ENCODE assay signal across 8 cellular contexts in genomic region chr7:32495298-32496051, GRCh38. TPM values are rescaled to one million over a fixed set of nuclear protein-coding genes. Genes with fewer than 3 reads are reported as not detected.
A peak's percentile ranks its signal among the peaks of the same experiment; 100 is the strongest.
DNase-seq lines count a peak whose midpoint lies in the region; ATAC-seq and TF ChIP-seq lines count a peak whose summit lies in the region.

Gene AVL9, plus strand, starts transcription at chr7:32495489. Its CDS starts 221 bp downstream, at chr7:32495710.

- peaks cover 45% of the 10 kb centered on the region for H3K79me2 ChIP-seq in ACC112 (ENCODE audit: control insufficient read depth, insufficient read depth, low read length, unreplicated experiment)

- DNase-seq in NCI-H2196 (lab: John Stamatoyannopoulos, UW; ENCODE audit: unreplicated experiment) (peak; percentile 96), T47D (ENCODE audit: low read depth in 1 of 2, low spot score in 1 of 2) (peak; percentile 91 to 98)

- no peaks in the 10 kb centered on the region for H3K36me3 ChIP-seq in ACC112 (ENCODE audit: insufficient read depth, low read length)
- no peaks in the 10 kb centered on the region for H3K36me3 ChIP-seq in skeletal muscle tissue (ENCODE audit: control insufficient read depth in 3 of 3, insufficient read depth in 3 of 3, low read length in 3 of 3)

- H3K4me1 ChIP-seq in ACC112 (ENCODE audit: control insufficient read depth, insufficient read depth, low read length, unreplicated experiment) (peaks cover 6% of the 10 kb centered on the region), skeletal muscle tissue (ENCODE audit: control insufficient read depth in 3 of 3, insufficient read depth in 3 of 3, low read length in 3 of 3) (peaks cover 13 to 18% (median 14%) of the 10 kb centered on the region in 3 donors)

- no peak for TF ChIP-seq CTCF in VCaP (conservative IDR thresholded peaks at IDR 0.05)

- H3K9ac ChIP-seq in skeletal muscle tissue (ENCODE audit: low read depth in 1 of 3, low read length in 3 of 3) = peak within 1 kb of the TSS; percentile 94 to 95 (median 95)

- H3K27me3 ChIP-seq in ACC112 (ENCODE audit: insufficient read depth, low read length) (no peaks in the 10 kb centered on the region), skeletal muscle tissue (ENCODE audit: control insufficient read depth in 3 of 3, insufficient read depth in 3 of 3, low read length in 3 of 3) (no peaks in the 10 kb centered on the region)

- H3K27ac ChIP-seq in ACC112 (ENCODE audit: low read depth, low read length) = peak within 1 kb of the TSS; percentile 82
- H3K27ac ChIP-seq in VCaP = peak within 1 kb of the TSS; percentile 90
- H3K27ac ChIP-seq in skeletal muscle tissue (ENCODE audit: low read depth, low read length) = peak within 1 kb of the TSS; percentile 92

- ATAC-seq in GM18873 (IDR thresholded peaks at IDR 0.05; ENCODE audit: low FRiP score, unreplicated experiment) = peak; percentile 79
- ATAC-seq in HG03135 (IDR thresholded peaks at IDR 0.05; ENCODE audit: unreplicated experiment) = peak; percentile 98

- in situ Hi-C loops in T47D (cut with HindIII; ENCODE audit: low pct_unique_long_range_greater_than_20kb, low sequenced_read_pairs) = no loop called here

- H2AFZ ChIP-seq in ACC112 (ENCODE audit: low read length, unreplicated experiment) = peak within 1 kb of the TSS; percentile 86

- peak within 1 kb of the TSS; percentile 90 for H3K4me3 ChIP-seq in ACC112 (ENCODE audit: low read depth, low read length)
- H3K4me3 ChIP-seq in iPS-18c (ENCODE audit: insufficient read depth, low read depth, low read length) = peak within 1 kb of the TSS; percentile 94
- peak within 1 kb of the TSS; percentile 84 to 96 (median 91) for H3K4me3 ChIP-seq in skeletal muscle tissue (ENCODE audit: low read length in 3 of 3)

- no peaks in the 10 kb centered on the region for H3K9me3 ChIP-seq in iPS-18c (ENCODE audit: control insufficient read depth, insufficient read depth, low read length)
- H3K9me3 ChIP-seq in skeletal muscle tissue (ENCODE audit: control insufficient read depth in 3 of 3, low read length in 3 of 3) = no peaks in the 10 kb centered on the region

RNA-seq across cellular contexts. Expression of gene AVL9, which starts in this region (rescaled TPM):
- total RNA-seq in skeletal muscle tissue = 17.7 TPM

Comparison
In these comparisons a context has a peak if more than half of its experiments do, and no peak if none do; other contexts are left out.
1. Peak in every context shown above with its lines: DNase-seq, ATAC-seq, H3K4me3 ChIP-seq and H3K27ac ChIP-seq.